In genomic region chrX:9835585-9836210, GRCh38 we compare ENCODE assay signal across 26 cellular contexts. TPM values are rescaled to one million over a fixed set of nuclear protein-coding genes. Genes with fewer than 3 reads are reported as not detected.
DNase-seq lines count a peak whose midpoint lies in the region; ATAC-seq, FAIRE-seq and TF ChIP-seq lines count a peak whose summit lies in the region.
"Had no signal": no experiment of that assay in that cellular context is flagged by ENCODE, and none has a peak within 500 bp of the region (broad histone marks: within the 10 kb centered on the region; RNA-seq: fewer than 3 reads in every experiment).

No MANE protein-coding gene starts in this region.

- no peak for FAIRE-seq in GM12891 (lab: Jason Lieb, UNC)
- FAIRE-seq: GM19239, HTR-8/SVneo, K562 had no signal

- intact Hi-C loops in cardiac septum (cut with DNase I), result no loop called here
- intact Hi-C loops in left ventricle myocardium superior (cut with micrococcal nuclease), result no loop called here

- ATAC-seq in left ventricle myocardium superior (no peak), HG03025 (IDR thresholded peaks at IDR 0.05; ENCODE audit: low FRiP score, unreplicated experiment) (no peak)
- ATAC-seq: HCT116, K562 had no signal

- no peak for TF ChIP-seq POLR2A in GM12891 (IDR thresholded peaks at IDR 0.05; ENCODE audit: low read depth, low read length)

- peak; percentile 69 for DNase-seq in cardiac septum (ENCODE audit: low spot score)
- DNase-seq in left ventricle myocardium superior, result no peak
- DNase-seq in globus pallidus (ENCODE audit: low spot score), result peak; percentile 23
- DNase-seq in pons (ENCODE audit: low spot score), result peak; percentile 2
- DNase-seq in RKO (ENCODE audit: low spot score), result no peak
- DNase-seq in GM12891 (ENCODE audit: insufficient read length, low spot score), result no peak
- DNase-seq: BE2C; CD8-positive, alpha-beta memory T cell; DMS 273 treated with DMSO at 0.1 percent for 48 hours; DMS79 treated with DMSO at 0.1 percent for 48 hours; GF-D8; Kasumi-1; NCI-H2029; NCI-H446; NCI-H524 treated with DMSO at 0.1 percent for 48 hours; NCI-H82; NK-92 treated with Interleukin-12 subunit alpha and Interleukin-12 subunit beta, amount 100 ng/mL, for 24 hours; PC-9; Right ventricle myocardium superior; RPMI8226 had no signal

TF ChIP-seq in GM12891, 5 proteins besides CTCF, POLR2A, EP300 and RAD21:
- TF ChIP-seq POLR2AphosphoS5 (IDR thresholded peaks at IDR 0.05; ENCODE audit: low read depth, low read length), result no peak

RNA-seq across cellular contexts. Expression of gene SHROOM2, which starts 49.5 kb away (rescaled TPM):
- total RNA-seq in cardiac septum, result 0.92 TPM
- 1.1 TPM for total RNA-seq in left ventricle myocardium superior
- polyA plus RNA-seq in GM12891 (2012; ENCODE audit: low read depth, missing spikeins), result 0.14 TPM
- total RNA-seq: CD8-positive, alpha-beta memory T cell; K562 had no signal
- polyA plus RNA-seq: CD14-positive monocyte; CD8-positive, alpha-beta memory T cell; K562 had no signal

Comparison
In these comparisons a context has a peak if more than half of its experiments do, and no peak if none do; other contexts are left out.
1. DNase-seq: peak in cardiac septum (single experiment), globus pallidus (single experiment) and pons (single experiment); none in left ventricle myocardium superior (single experiment), RKO (single experiment) and GM12891 (single experiment).